3 cellular contexts compared by ENCODE assay signal in genomic region chr13:27208514-27208913, GRCh38.
"Had no signal": no experiment of that assay in that cellular context is flagged by ENCODE, and none has a peak within 500 bp of the region (broad histone marks: within the 10 kb centered on the region; RNA-seq: fewer than 3 reads in every experiment).

No MANE protein-coding gene starts in this region.

- H3K4me3 ChIP-seq: GM12878 had no signal

- DNase-seq: GDM1, GF-D8 had no signal
